ENCODE assay signal across 12 cellular contexts in genomic region chr13:30880756-30881155, GRCh38. TPM values are rescaled to one million over a fixed set of nuclear protein-coding genes. Genes with fewer than 3 reads are reported as not detected.
DNase-seq lines count a peak whose midpoint lies in the region; ATAC-seq and TF ChIP-seq lines count a peak whose summit lies in the region.
"Had no signal": no experiment of that assay in that cellular context is flagged by ENCODE, and none has a peak within 500 bp of the region (broad histone marks: within the 10 kb centered on the region; RNA-seq: fewer than 3 reads in every experiment).

No MANE protein-coding gene starts in this region.

- no peaks in the 10 kb centered on the region for H3K9me3 ChIP-seq in tibial artery
- no peaks in the 10 kb centered on the region for H3K9me3 ChIP-seq in WERI-Rb-1 (ENCODE audit: severe bottlenecking)

- DNase-seq in LHCN-M2 (ENCODE audit: low read depth) (peak; percentile 96), dermis blood vessel endothelial cell (peak; percentile 30), lower leg skin (ENCODE audit: low spot score in 2 of 2) (peak; percentile 53 to 63), tibial artery (peak; percentile 70 to 85), WERI-Rb-1 (no peak), hypothalamus (lab: John Stamatoyannopoulos, UW) (no peak), UCSD-AML1 (lab: John Stamatoyannopoulos, UW; ENCODE audit: unreplicated experiment) (no peak)
- DNase-seq: activated CD4-positive, alpha-beta T cell treated with anti-CD3 and anti-CD28 coated beads, Interleukin-2, amount 50 U/mL, for 4 hours; caudate nucleus; stimulated activated CD4-positive, alpha-beta T cell treated with anti-CD3 and anti-CD28 coated beads, Interleukin-2, amount 100 ng/mL, for 24 hours had no signal

- TF ChIP-seq POLR2A in lower leg skin (IDR thresholded peaks at IDR 0.05) = no peak

- WGBS in lower leg skin, 2 donors = 49 to 51% methylated on average over 4 of the region's 4 CpGs

- H3K36me3 ChIP-seq in tibial artery (no peaks in the 10 kb centered on the region), WERI-Rb-1 (no peaks in the 10 kb centered on the region)

- H3K4me1 ChIP-seq in tibial artery = peaks cover 0 to 66% (median 37%) of the 10 kb centered on the region in 4 donors

- H3K27ac ChIP-seq in tibial artery (peak overlapping the region; percentile 92 to 93), WERI-Rb-1 (no peak overlapping the region)

- no peak for ATAC-seq in HG03025 (IDR thresholded peaks at IDR 0.05; ENCODE audit: low FRiP score, unreplicated experiment)

- H3K27me3 ChIP-seq in tibial artery (no peaks in the 10 kb centered on the region), WERI-Rb-1 (ENCODE audit: insufficient read depth, low read depth, severe bottlenecking) (no peaks in the 10 kb centered on the region)

- intact Hi-C loops in lower leg skin (cut with DNase I; ENCODE audit: low total_unique reads) (no loop called here), tibial artery (cut with DNase I; ENCODE audit: low total_unique reads) (loop anchor here (2.0 kb wide), 1 partner anchor 14 kb away; no protein-coding TSS in a partner anchor)

- TF ChIP-seq CTCF in lower leg skin (IDR thresholded peaks at IDR 0.05) (no peak), tibial artery (IDR thresholded peaks at IDR 0.05) (no peak), WERI-Rb-1 (IDR thresholded peaks at IDR 0.05; ENCODE audit: low read depth, low read length) (no peak)

- no peak overlapping the region for H3K4me3 ChIP-seq in lower leg skin (ENCODE audit: low read depth, poor library complexity, severe bottlenecking)
- H3K4me3 ChIP-seq in tibial artery = no peak overlapping the region
- H3K4me3 ChIP-seq in WERI-Rb-1 (ENCODE audit: low read depth, low read length) = no peak overlapping the region

RNA-seq across cellular contexts. Expression of gene MEDAG, which starts 25.3 kb away (rescaled TPM):
- total RNA-seq in LHCN-M2 (2014; rRNA removed) (11.1 and 11.9 TPM in 2 replicates), dermis blood vessel endothelial cell (30.6 and 37.1 TPM in 2 replicates), lower leg skin (10 to 100 TPM; 10.3 to 35.9 (median 14.2) TPM)
- polyA plus RNA-seq in LHCN-M2 (2012) = 3.8 TPM

RNA-seq across cellular contexts. Expression of gene TEX26, which starts 51.7 kb away (rescaled TPM):
- total RNA-seq in LHCN-M2 (2014; rRNA removed) = not detected in 2 replicates
- polyA plus RNA-seq in LHCN-M2 (2012) = not detected
- total RNA-seq in dermis blood vessel endothelial cell = not detected in 2 replicates
- not detected for total RNA-seq in lower leg skin
- polyA plus RNA-seq: keratinocyte had no signal

Comparison
In these comparisons a context has a peak if more than half of its experiments do, and no peak if none do; other contexts are left out.
1. DNase-seq: peak in LHCN-M2 (single experiment), dermis blood vessel endothelial cell (single experiment), lower leg skin (2 of 2) and tibial artery (2 of 2); none in WERI-Rb-1 (single experiment), hypothalamus (0 of 51) and UCSD-AML1 (single experiment).